In genomic region chr2:112482309-112483046, GRCh38 we compare ENCODE assay signal across 8 cellular contexts. TPM values are rescaled to one million over a fixed set of nuclear protein-coding genes. Genes with fewer than 3 reads are reported as not detected.
DNase-seq lines count a peak whose midpoint lies in the region; ATAC-seq, FAIRE-seq and TF ChIP-seq lines count a peak whose summit lies in the region.

No MANE protein-coding gene starts in this region.

- H3K36me3 ChIP-seq in astrocyte (ENCODE audit: insufficient read depth, low read length): peaks cover 2% of the 10 kb centered on the region
- H3K36me3 ChIP-seq in hepatocyte (replicated peaks; ENCODE audit: insufficient read depth, low read depth): no peaks in the 10 kb centered on the region

- H3K27me3 ChIP-seq in astrocyte (ENCODE audit: insufficient read depth, low read length) (no peaks in the 10 kb centered on the region), hepatocyte (no peaks in the 10 kb centered on the region)

- WGBS in hepatocyte (ENCODE audit: low lambda C conversion rate, missing lambda C conversion rate): under 1% methylated on average over 66 of the region's 77 CpGs

- H3K4me1 ChIP-seq in astrocyte (ENCODE audit: insufficient read depth, low read length) (peaks cover 12% of the 10 kb centered on the region), hepatocyte (ENCODE audit: insufficient read depth) (peaks cover 8% of the 10 kb centered on the region)

- DNase-seq in AG08396 (ENCODE audit: low spot score) (peak; percentile 76), astrocyte (ENCODE audit: low read depth) (peak; percentile 43), hepatocyte (ENCODE audit: low spot score) (peak; percentile 50), retinal pigment epithelial cell (ENCODE audit: low read depth) (no peak)

- no peaks in the 10 kb centered on the region for H3K9me2 ChIP-seq in hepatocyte (replicated peaks; ENCODE audit: insufficient read depth)

- H3K27ac Mint-ChIP-seq in astrocyte (ENCODE audit: unreplicated experiment): peak overlapping the region; percentile 84

- H3K27ac ChIP-seq in astrocyte (ENCODE audit: low read depth, low read length) (peak overlapping the region; percentile 78), hepatocyte (peak overlapping the region; percentile 90)

- H3K4me2 ChIP-seq in astrocyte (ENCODE audit: low read length) (peak overlapping the region; percentile 95), hepatocyte (peak overlapping the region; percentile 88)

- H3K9me3 ChIP-seq in astrocyte (ENCODE audit: insufficient read depth, low read depth, low read length): no peaks in the 10 kb centered on the region
- no peaks in the 10 kb centered on the region for H3K9me3 ChIP-seq in hepatocyte (ENCODE audit: low read depth)

- H2AFZ ChIP-seq in astrocyte (ENCODE audit: low read depth, low read length) (peak overlapping the region; percentile 72), hepatocyte (peak overlapping the region; percentile 96)

- H3K9ac ChIP-seq in astrocyte (ENCODE audit: low read length): peak overlapping the region; percentile 93

- peaks cover 7% of the 10 kb centered on the region for H3K36me3 Mint-ChIP-seq in astrocyte (ENCODE audit: low read depth, unreplicated experiment)

- ATAC-seq in GM18870 (IDR thresholded peaks at IDR 0.05; ENCODE audit: unreplicated experiment) (peak; percentile 19), HG03521 (IDR thresholded peaks at IDR 0.05; ENCODE audit: unreplicated experiment) (peak; percentile 14), SK-N-SH treated with all-trans-retinoic acid at 6 μM for 48 hours (peak; percentile 15), GM18909 (IDR thresholded peaks at IDR 0.05; ENCODE audit: poor library complexity, unreplicated experiment) (no peak)

- no peaks in the 10 kb centered on the region for H3K27me3 Mint-ChIP-seq in astrocyte (ENCODE audit: low read depth, unreplicated experiment)

- peak overlapping the region; percentile 93 for H3K4me3 Mint-ChIP-seq in astrocyte (ENCODE audit: unreplicated experiment)

- H4K20me1 ChIP-seq in astrocyte (ENCODE audit: insufficient read depth, low read length) (peaks cover 36% of the 10 kb centered on the region), hepatocyte (ENCODE audit: insufficient read depth, poor library complexity, severe bottlenecking) (no peaks in the 10 kb centered on the region)

- peaks cover 53% of the 10 kb centered on the region for H3K79me2 ChIP-seq in astrocyte (ENCODE audit: insufficient read depth, low read length)
- peaks cover 40% of the 10 kb centered on the region for H3K79me2 ChIP-seq in hepatocyte

- H3K4me3 ChIP-seq in astrocyte (ENCODE audit: insufficient read depth, low read depth, low read length): peak overlapping the region; percentile 94
- peak overlapping the region; percentile 84 for H3K4me3 ChIP-seq in hepatocyte
- peak overlapping the region; percentile 82 for H3K4me3 ChIP-seq in retinal pigment epithelial cell (ENCODE audit: low read length)

- no peaks in the 10 kb centered on the region for H3K9me3 Mint-ChIP-seq in astrocyte (ENCODE audit: unreplicated experiment)

- TF ChIP-seq CTCF in astrocyte (IDR thresholded peaks at IDR 0.05; ENCODE audit: insufficient read depth, low read depth, low read length) (no peak), hepatocyte (IDR thresholded peaks at IDR 0.05; ENCODE audit: poor library complexity) (no peak), retinal pigment epithelial cell (conservative IDR thresholded peaks at IDR 0.05; ENCODE audit: low read depth, low read length) (no peak)

- peaks cover 13% of the 10 kb centered on the region for H3K4me1 Mint-ChIP-seq in astrocyte (ENCODE audit: low read depth, unreplicated experiment)

- no peak for FAIRE-seq in astrocyte (lab: Jason Lieb, UNC)

TF ChIP-seq in SK-N-SH treated with all-trans-retinoic acid at 6 μM for 48 hours, 23 proteins besides CTCF, POLR2A, EP300 and RAD21:
- TF ChIP-seq POU6F1 (CRISPR knock-in tag; IDR thresholded peaks at IDR 0.05; ENCODE audit: borderline replicate concordance, low read depth): no peak
- TF ChIP-seq BACH2 (CRISPR knock-in tag; IDR thresholded peaks at IDR 0.05; ENCODE audit: borderline replicate concordance): no peak
- TF ChIP-seq GLIS3 (CRISPR knock-in tag; IDR thresholded peaks at IDR 0.05): no peak
- no peak for TF ChIP-seq ZNF70 (CRISPR knock-in tag; IDR thresholded peaks at IDR 0.05)
- no peak for TF ChIP-seq ISL1 (CRISPR knock-in tag; IDR thresholded peaks at IDR 0.05)

RNA-seq across cellular contexts. Expression of gene TTL, which starts 0.5 kb away (rescaled TPM):
- 51.6 and 58.1 TPM in 2 replicates for total RNA-seq in astrocyte
- total RNA-seq in hepatocyte: 21.0 and 22.9 TPM in 2 replicates
- polyA plus RNA-seq in hepatocyte: 8.5 and 16.9 TPM in 2 replicates

RNA-seq across cellular contexts. Expression of gene RGPD8, which starts 49.0 kb away (rescaled TPM):
- total RNA-seq in astrocyte: 9.6 and 11.6 TPM in 2 replicates
- 12.2 and 17.4 TPM in 2 replicates for total RNA-seq in hepatocyte
- polyA plus RNA-seq in hepatocyte: 1.0 and 1.1 TPM in 2 replicates

RNA-seq across cellular contexts. Expression of gene POLR1B, which starts 59.8 kb away (rescaled TPM):
- total RNA-seq in astrocyte: 21.0 and 26.8 TPM in 2 replicates
- 16.4 and 17.5 TPM in 2 replicates for total RNA-seq in hepatocyte
- 7.7 and 9.7 TPM in 2 replicates for polyA plus RNA-seq in hepatocyte
